In genomic region chr6:73377225-73377624, GRCh38 we compare ENCODE assay signal across 28 cellular contexts. TPM values are rescaled to one million over a fixed set of nuclear protein-coding genes. Genes with fewer than 3 reads are reported as not detected.
"Had no signal": no experiment of that assay in that cellular context is flagged by ENCODE, and none has a peak within 500 bp of the region (broad histone marks: within the 10 kb centered on the region; RNA-seq: fewer than 3 reads in every experiment).

No MANE protein-coding gene starts in this region.

- DNase-seq: activated CD4-positive, alpha-beta T cell treated with anti-CD3 and anti-CD28 coated beads for 48 hours; activated CD4-positive, alpha-beta T cell treated with anti-CD3 and anti-CD28 coated beads, Interleukin-2, amount 50 U/mL, for 4 hours; activated CD4-positive, CD25-positive, alpha-beta regulatory T cell treated with anti-CD3 and anti-CD28 coated beads, Interleukin-2, amount 50 U/mL, for 72 hours; activated CD8-positive, alpha-beta memory T cell treated with anti-CD3 and anti-CD28 coated beads, Interleukin-2, amount 50 U/mL, for 48 hours; activated CD8-positive, alpha-beta T cell treated with anti-CD3 and anti-CD28 coated beads, Interleukin-2, amount 10 ng/mL, durations not matched to agents 7 days and 5 days; activated naive CD4-positive, alpha-beta T cell treated with anti-CD3 and anti-CD28 coated beads, Interleukin-2, amount 50 U/mL, for 16 hours; activated naive CD8-positive, alpha-beta T cell treated with anti-CD3 and anti-CD28 coated beads, Interleukin-2, amount 10 ng/mL, durations not matched to agents 7 days and 5 days; activated T-cell treated with anti-CD3 and anti-CD28 coated beads, Interleukin-2, amount 50 U/mL, for 1 hour; adrenal gland; aorta; KG1; MV-4-11; NCI-H1105; NCI-H1436 treated with DMSO at 0.1 percent for 48 hours; NCI-H1930; NCI-H2171; NCI-H2227 treated with DMSO at 0.1 percent for 48 hours; NCI-H446 treated with DMSO at 0.1 percent for 48 hours; NCI-H526 treated with DMSO at 0.1 percent for 48 hours; NK-92 treated with Interleukin-12 subunit alpha and Interleukin-12 subunit beta, amount 100 ng/mL, for 24 hours; PC-3; SHP77; T-helper 17 cell; T-helper 9 cell had no signal

- H3K9me3 ChIP-seq: adrenal gland had no signal

- H3K27me3 ChIP-seq: adrenal gland had no signal

- H3K36me3 ChIP-seq: adrenal gland had no signal

- ATAC-seq: activated CD8-positive, alpha-beta T cell treated with anti-CD3 and anti-CD28 coated beads, Interleukin-2, amount 10 ng/mL, durations not matched to agents 7 days and 5 days; PC-3; T-helper 17 cell; WTC11 had no signal

- H3K4me3 ChIP-seq: adrenal gland had no signal

- H3K27ac ChIP-seq: adrenal gland had no signal

RNA-seq across cellular contexts. Expression of gene OOEP, which starts 7.5 kb away (rescaled TPM):
- total RNA-seq: LHCN-M2, M059J, PC-3, SK-MEL-5 had no signal

RNA-seq across cellular contexts. Expression of gene KHDC3L, which starts 14.8 kb away (rescaled TPM):
- total RNA-seq: activated CD8-positive, alpha-beta T cell treated with anti-CD3 and anti-CD28 coated beads, Interleukin-2, amount 10 ng/mL, durations not matched to agents 7 days and 5 days; activated naive CD8-positive, alpha-beta T cell treated with anti-CD3 and anti-CD28 coated beads, Interleukin-2, amount 10 ng/mL, durations not matched to agents 7 days and 5 days; adrenal gland; aorta; LHCN-M2; PC-3; SK-MEL-5; T-helper 17 cell; WTC11 had no signal

RNA-seq across cellular contexts. Expression of gene DDX43, which starts 17.4 kb away (rescaled TPM):
- total RNA-seq: LHCN-M2, M059J, PC-3, SK-MEL-5 had no signal

RNA-seq across cellular contexts. Expression of gene DPPA5, which starts 23.1 kb away (rescaled TPM):
- total RNA-seq: activated CD8-positive, alpha-beta T cell treated with anti-CD3 and anti-CD28 coated beads, Interleukin-2, amount 10 ng/mL, durations not matched to agents 7 days and 5 days; activated naive CD8-positive, alpha-beta T cell treated with anti-CD3 and anti-CD28 coated beads, Interleukin-2, amount 10 ng/mL, durations not matched to agents 7 days and 5 days; adrenal gland; aorta; LHCN-M2; M059J; PC-3; SK-MEL-5; T-helper 17 cell had no signal
